16 cellular contexts compared by ENCODE assay signal in genomic region chr16:35352431-35352830, GRCh38.
A peak's percentile ranks its signal among the peaks of the same experiment; 100 is the strongest.
DNase-seq lines count a peak whose midpoint lies in the region; ATAC-seq and TF ChIP-seq lines count a peak whose summit lies in the region.
"Had no signal": no experiment of that assay in that cellular context is flagged by ENCODE, and none has a peak within 500 bp of the region (broad histone marks: within the 10 kb centered on the region; RNA-seq: fewer than 3 reads in every experiment).

No MANE protein-coding gene starts in this region.

- no peaks in the 10 kb centered on the region for H3K4me1 ChIP-seq in testis
- H3K4me1 ChIP-seq: BLaER1 had no signal

- H3K36me3 ChIP-seq in H7 (replicated peaks; ENCODE audit: control insufficient read depth, insufficient read depth, low read length) (no peaks in the 10 kb centered on the region), testis (ENCODE audit: low read depth, missing control alignments) (no peaks in the 10 kb centered on the region)
- H3K36me3 ChIP-seq: BLaER1 had no signal

- 27 to 28% methylated on average over 6 to 29 of the region's 29 CpGs for WGBS in testis, 2 donors

- H3K9me3 ChIP-seq in testis = no peaks in the 10 kb centered on the region

- DNase-seq in NCI-H748 (lab: John Stamatoyannopoulos, UW; ENCODE audit: unreplicated experiment) = peak; percentile 77
- DNase-seq in NCI-H748 treated with DMSO at 0.1 percent for 48 hours (lab: John Stamatoyannopoulos, UW) = no peak
- DNase-seq in H7 = peak; percentile 5
- peak; percentile 17 for DNase-seq in testis
- DNase-seq in stimulated activated naive CD4-positive, alpha-beta T cell (lab: John Stamatoyannopoulos, UW) = no peak
- DNase-seq: 8988T; CD4-positive, alpha-beta memory T cell; DMS153; DMS79; H9 had no signal

- peak; percentile 80 for ATAC-seq in SK-N-SH treated with all-trans-retinoic acid at 6 μM for 48 hours
- no peak for ATAC-seq in HG03457 (IDR thresholded peaks at IDR 0.05; ENCODE audit: unreplicated experiment)
- ATAC-seq in HG03039 (IDR thresholded peaks at IDR 0.05; ENCODE audit: unreplicated experiment) = no peak
- ATAC-seq: GM12878, GM23338 had no signal

- no peak overlapping the region for H3K4me3 ChIP-seq in H7 (ENCODE audit: insufficient read depth, low read depth, low read length)
- peak overlapping the region; percentile 30 to 31 for H3K4me3 ChIP-seq in testis
- H3K4me3 ChIP-seq: BLaER1, GM12878, GM23338 had no signal

- no peak for TF ChIP-seq POLR2A in testis (IDR thresholded peaks at IDR 0.05)

- intact Hi-C loops in testis (cut with DNase I; ENCODE audit: low total_unique reads) = no loop called here

- H3K27me3 ChIP-seq in H7 (ENCODE audit: control insufficient read depth, insufficient read depth, low read length) (no peaks in the 10 kb centered on the region), testis (no peaks in the 10 kb centered on the region)
- H3K27me3 ChIP-seq: BLaER1 had no signal

- TF ChIP-seq CTCF in testis (IDR thresholded peaks at IDR 0.05) = no peak

- H3K27ac ChIP-seq in testis = no peak overlapping the region
- H3K27ac ChIP-seq: BLaER1 had no signal

TF ChIP-seq in SK-N-SH treated with all-trans-retinoic acid at 6 μM for 48 hours, 23 proteins besides CTCF, POLR2A, EP300 and RAD21:
- TF ChIP-seq ARNTL (CRISPR knock-in tag; IDR thresholded peaks at IDR 0.05; ENCODE audit: borderline replicate concordance, low read depth) (no peak), SNAI2 (CRISPR knock-in tag; IDR thresholded peaks at IDR 0.05) (no peak), PPARA (CRISPR knock-in tag; IDR thresholded peaks at IDR 0.05; ENCODE audit: borderline replicate concordance) (no peak), CSDC2 (CRISPR knock-in tag; IDR thresholded peaks at IDR 0.05) (no peak), TOX (CRISPR knock-in tag; IDR thresholded peaks at IDR 0.05; ENCODE audit: borderline replicate concordance) (no peak), ZFP3 (CRISPR knock-in tag; IDR thresholded peaks at IDR 0.05) (no peak), ZNF8 (CRISPR knock-in tag; IDR thresholded peaks at IDR 0.05) (no peak), BACH2 (CRISPR knock-in tag; IDR thresholded peaks at IDR 0.05; ENCODE audit: borderline replicate concordance) (no peak), ESRRG (CRISPR knock-in tag; IDR thresholded peaks at IDR 0.05) (no peak), TCF4 (CRISPR knock-in tag; IDR thresholded peaks at IDR 0.05; ENCODE audit: borderline replicate concordance) (no peak), CSRNP3 (CRISPR knock-in tag; IDR thresholded peaks at IDR 0.05) (no peak), ZNF70 (CRISPR knock-in tag; IDR thresholded peaks at IDR 0.05) (no peak), CREB5 (CRISPR knock-in tag; IDR thresholded peaks at IDR 0.05; ENCODE audit: low read depth) (no peak)

Comparison
In these comparisons a context has a peak if more than half of its experiments do, and no peak if none do; other contexts are left out.
1. DNase-seq: peak in NCI-H748 (single experiment), H7 (single experiment) and testis (single experiment); none in NCI-H748 treated with DMSO at 0.1 percent for 48 hours (single experiment) and stimulated activated naive CD4-positive, alpha-beta T cell (0 of 6).